Comparison of ENCODE assay signal across 8 cellular contexts in genomic region chr11:111601636-111601978, GRCh38. TPM values are rescaled to one million over a fixed set of nuclear protein-coding genes. Genes with fewer than 3 reads are reported as not detected.
DNase-seq lines count a peak whose midpoint lies in the region; ATAC-seq and TF ChIP-seq lines count a peak whose summit lies in the region.

No MANE protein-coding gene starts in this region.

- intact Hi-C loops in esophagus squamous epithelium (cut with DNase I), result loop anchor here (5.0 kb wide), 1 partner anchor 166 kb away; the partner anchor contains the start of gene PPP2R1B

- 11 to 18% methylated on average over 8 to 9 of the region's 9 CpGs for WGBS in esophagus squamous epithelium, 2 donors

- H3K27ac Mint-ChIP-seq in progenitor cell of endocrine pancreas, result peak overlapping the region; percentile 62

- no peaks in the 10 kb centered on the region for H3K36me3 ChIP-seq in ES-I3 (ENCODE audit: insufficient read depth, low read length)
- H3K36me3 ChIP-seq in SJCRH30, result no peaks in the 10 kb centered on the region
- H3K36me3 ChIP-seq in esophagus squamous epithelium, result no peaks in the 10 kb centered on the region

- H3K4me1 Mint-ChIP-seq in progenitor cell of endocrine pancreas (ENCODE audit: low read depth), result peaks cover 21% of the 10 kb centered on the region

- peaks cover 8% of the 10 kb centered on the region for H3K27me3 Mint-ChIP-seq in progenitor cell of endocrine pancreas

- TF ChIP-seq CTCF in esophagus squamous epithelium (IDR thresholded peaks at IDR 0.05), result no peak
- no peak for TF ChIP-seq CTCF in progenitor cell of endocrine pancreas (IDR thresholded peaks at IDR 0.05; ENCODE audit: unreplicated experiment)

- peak overlapping the region; percentile 40; the same call in 1 of the 2 replicates for H3K27ac ChIP-seq in SJCRH30
- peak overlapping the region; percentile 90 to 98 (median 94) for H3K27ac ChIP-seq in esophagus squamous epithelium

- no peak for ATAC-seq in HG02840 (IDR thresholded peaks at IDR 0.05; ENCODE audit: low FRiP score, unreplicated experiment)

- H3K4me1 ChIP-seq in ES-I3 (ENCODE audit: insufficient read depth, low read length) (peaks cover 10% of the 10 kb centered on the region; the same call in 1 of the 2 replicates), SJCRH30 (peaks cover 3% of the 10 kb centered on the region), esophagus squamous epithelium (peaks cover 11 to 49% (median 15%) of the 10 kb centered on the region in 3 donors)

- no peak for DNase-seq in SJCRH30
- no peak for DNase-seq in esophagus squamous epithelium (lab: John Stamatoyannopoulos, UW)
- DNase-seq in progenitor cell of endocrine pancreas (ENCODE audit: low spot score, unreplicated experiment), result no peak
- DNase-seq in COLO668 (lab: John Stamatoyannopoulos, UW; ENCODE audit: unreplicated experiment), result no peak
- DNase-seq in KG1 (lab: John Stamatoyannopoulos, UW), result no peak
- no peak for DNase-seq in RPMI8226

- H3K9me3 Mint-ChIP-seq in progenitor cell of endocrine pancreas (ENCODE audit: low read depth), result no peaks in the 10 kb centered on the region

- H3K27me3 ChIP-seq in SJCRH30 (no peaks in the 10 kb centered on the region), esophagus squamous epithelium (no peaks in the 10 kb centered on the region)

- no peak for TF ChIP-seq POLR2A in esophagus squamous epithelium (IDR thresholded peaks at IDR 0.05)

- peak overlapping the region; percentile 69 for H3K4me3 Mint-ChIP-seq in progenitor cell of endocrine pancreas (ENCODE audit: low read depth)

- no peaks in the 10 kb centered on the region for H3K9me3 ChIP-seq in ES-I3 (ENCODE audit: control insufficient read depth, insufficient read depth, low read length)
- no peaks in the 10 kb centered on the region for H3K9me3 ChIP-seq in SJCRH30 (replicated peaks)
- no peaks in the 10 kb centered on the region for H3K9me3 ChIP-seq in esophagus squamous epithelium

- H3K9ac ChIP-seq in ES-I3 (ENCODE audit: low read depth, low read length), result peak overlapping the region; percentile 39; the same call in 1 of the 2 replicates

- no peaks in the 10 kb centered on the region for H3K36me3 Mint-ChIP-seq in progenitor cell of endocrine pancreas (ENCODE audit: insufficient read depth)

- H3K4me3 ChIP-seq in SJCRH30 (peak overlapping the region; percentile 94), esophagus squamous epithelium (peak overlapping the region; percentile 61 to 92 (median 81))

RNA-seq across cellular contexts. Expression of gene SIK2, which starts 0.6 kb away (rescaled TPM):
- total RNA-seq in SJCRH30 (2014; rRNA removed; shearing (Covaris generic)), result 8.5 TPM in 2 replicates
- 10 to 100 TPM in 1 of 4 donors, 1 to 10 TPM in 3; 6.1 to 24.3 (median 9.5) TPM for total RNA-seq in esophagus squamous epithelium
- total RNA-seq in progenitor cell of endocrine pancreas, result 43.0 and 43.7 TPM in 2 replicates
